Comparison of ENCODE assay signal across 18 cellular contexts in the genomic region with DNA sequence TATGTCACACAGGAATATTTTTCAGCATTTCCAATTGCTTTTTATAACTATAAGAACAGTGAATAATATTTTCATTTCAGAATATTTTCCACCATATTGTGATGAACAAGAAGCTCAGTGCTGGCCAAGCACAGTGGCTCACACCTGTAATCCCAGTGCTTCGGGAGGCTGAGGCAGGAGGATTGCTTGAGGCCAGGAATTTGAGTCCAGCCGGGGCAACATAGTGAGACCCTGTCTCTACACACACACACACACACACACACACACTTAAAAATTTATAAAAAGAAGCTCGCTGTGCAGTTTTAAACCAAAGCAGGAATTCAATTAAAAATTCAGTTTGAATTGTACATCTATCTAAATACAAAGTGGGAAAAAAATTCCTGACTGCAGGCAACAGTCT. TPM values are rescaled to one million over a fixed set of nuclear protein-coding genes. Genes with fewer than 3 reads are reported as not detected.
"Had no signal": no experiment of that assay in that cellular context is flagged by ENCODE, and none has a peak within 500 bp of the region (broad histone marks: within the 10 kb centered on the region; RNA-seq: fewer than 3 reads in every experiment).

No MANE protein-coding gene starts in this region.

- H3K9me3 Mint-ChIP-seq: central memory CD8-positive, alpha-beta T cell; nephron progenitor cell; T-helper 1 cell treated with Interleukin-12 subunit alpha and Interleukin-12 subunit beta and Interleukin-4 antibody, amounts not matched to agents 30 μg/mL and 1 μg/mL, for 36 hours had no signal

- H3K27me3 ChIP-seq: body of pancreas had no signal

- H3K4me3 Mint-ChIP-seq: nephron progenitor cell had no signal

- H3K36me3 ChIP-seq: sigmoid colon, stomach, thoracic aorta had no signal

- ATAC-seq: body of pancreas, left colon, mucosa of descending colon had no signal

- H3K4me3 ChIP-seq: body of pancreas, mucosa of descending colon, sigmoid colon, stomach, thoracic aorta had no signal

- H3K27me3 Mint-ChIP-seq: central memory CD8-positive, alpha-beta T cell had no signal

- H3K27ac Mint-ChIP-seq: nephron progenitor cell had no signal

- DNase-seq: activated CD4-positive, alpha-beta T cell treated with anti-CD3 and anti-CD28 coated beads, Interleukin-2, amount 50 U/mL, for 1 hour; activated naive CD4-positive, alpha-beta T cell treated with Interleukin-2 at 50 U/mL for 16 hours; activated T-cell treated with anti-CD3 and anti-CD28 coated beads, Interleukin-2, amount 50 U/mL, for 48 hours; amniotic stem cell; body of pancreas; hypothalamus; left colon; mammary epithelial cell; mucosa of descending colon; nephron progenitor cell; sigmoid colon; stimulated activated CD4-positive, alpha-beta T cell treated with anti-CD3 and anti-CD28 coated beads, Interleukin-12 subunit alpha, Interleukin-12 subunit beta, amount 100 ng/mL, for 4 hours; stomach had no signal

- H3K9me3 ChIP-seq: body of pancreas, mucosa of descending colon, sigmoid colon, stomach, thoracic aorta had no signal

- H3K27ac ChIP-seq: body of pancreas, sigmoid colon, thoracic aorta had no signal

RNA-seq across cellular contexts. Expression of a gene that starts 3.5 kb away (rescaled TPM):
- total RNA-seq: body of pancreas, glomerular endothelial cell, mammary epithelial cell, sigmoid colon, thoracic aorta, urinary bladder had no signal
- polyA plus RNA-seq: mammary epithelial cell had no signal
